Comparison of ENCODE assay signal across 1 cellular context in the genomic region with DNA sequence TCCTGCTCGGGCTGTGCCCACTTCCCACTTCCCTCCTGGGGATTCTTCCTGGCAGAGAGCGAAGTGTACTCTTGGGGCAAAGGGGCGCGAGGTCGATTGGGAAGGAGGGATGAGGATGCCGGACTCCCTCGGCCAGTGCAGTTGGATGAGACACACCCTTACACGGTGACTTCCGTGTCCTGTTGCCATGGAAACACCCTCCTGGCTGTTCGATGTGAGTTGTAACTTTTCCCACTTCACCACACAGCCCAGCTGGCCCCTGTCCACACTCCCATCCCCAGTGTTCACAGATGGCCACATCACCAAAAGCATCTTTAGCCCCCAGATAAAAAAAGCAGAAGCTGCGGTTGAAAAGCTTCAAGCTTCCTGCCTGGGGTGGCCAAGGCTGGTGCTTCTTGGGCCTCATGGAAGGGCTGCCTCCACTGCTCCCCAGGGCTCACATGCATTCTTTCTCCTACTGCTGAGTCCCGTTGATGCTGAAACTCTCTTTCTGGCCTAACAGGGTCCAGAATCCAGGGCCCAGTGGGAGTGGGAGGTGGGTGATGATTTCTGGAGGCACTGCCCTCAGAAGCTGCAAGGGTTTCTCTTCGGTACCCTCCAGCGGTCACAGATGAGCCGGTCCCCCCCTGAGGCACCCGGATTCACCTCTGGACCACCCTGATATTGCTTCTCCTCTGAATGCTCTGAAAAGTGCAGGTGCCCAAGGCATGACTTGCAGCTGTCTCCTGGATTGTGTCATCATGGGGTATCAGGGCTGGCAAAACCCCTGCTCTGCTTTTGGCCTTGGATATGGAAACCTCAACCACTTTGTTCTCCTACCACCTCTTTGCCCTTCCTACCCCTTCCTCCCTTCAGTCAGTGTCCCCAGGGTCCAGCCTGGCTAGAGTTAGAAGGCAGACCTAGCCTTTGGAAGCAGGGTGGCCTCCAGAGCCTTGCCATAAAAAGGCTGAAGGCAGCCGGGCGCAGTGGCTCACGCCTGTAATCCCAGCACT.
A peak's percentile ranks its signal among the peaks of the same experiment; 100 is the strongest.
TF ChIP-seq lines count a peak whose summit lies in the region.

No MANE protein-coding gene starts in this region.

TF ChIP-seq in K562, 482 proteins besides CTCF, POLR2A, EP300 and RAD21 (continued from another document):
- TF ChIP-seq, protein P1, sequence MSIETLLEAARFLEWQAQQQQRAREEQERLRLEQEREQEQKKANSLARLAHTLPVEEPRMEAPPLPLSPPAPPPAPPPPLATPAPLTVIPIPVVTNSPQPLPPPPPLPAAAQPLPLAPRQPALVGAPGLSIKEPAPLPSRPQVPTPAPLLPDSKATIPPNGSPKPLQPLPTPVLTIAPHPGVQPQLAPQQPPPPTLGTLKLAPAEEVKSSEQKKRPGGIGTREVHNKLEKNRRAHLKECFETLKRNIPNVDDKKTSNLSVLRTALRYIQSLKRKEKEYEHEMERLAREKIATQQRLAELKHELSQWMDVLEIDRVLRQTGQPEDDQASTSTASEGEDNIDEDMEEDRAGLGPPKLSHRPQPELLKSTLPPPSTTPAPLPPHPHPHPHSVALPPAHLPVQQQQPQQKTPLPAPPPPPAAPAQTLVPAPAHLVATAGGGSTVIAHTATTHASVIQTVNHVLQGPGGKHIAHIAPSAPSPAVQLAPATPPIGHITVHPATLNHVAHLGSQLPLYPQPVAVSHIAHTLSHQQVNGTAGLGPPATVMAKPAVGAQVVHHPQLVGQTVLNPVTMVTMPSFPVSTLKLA (conservative IDR thresholded peaks at IDR 0.05) = 0 out of 4 replicates have a peak, but pooled peaks of 1 of the 2 experiments have one; percentile 29
- TF ChIP-seq, protein P2, sequence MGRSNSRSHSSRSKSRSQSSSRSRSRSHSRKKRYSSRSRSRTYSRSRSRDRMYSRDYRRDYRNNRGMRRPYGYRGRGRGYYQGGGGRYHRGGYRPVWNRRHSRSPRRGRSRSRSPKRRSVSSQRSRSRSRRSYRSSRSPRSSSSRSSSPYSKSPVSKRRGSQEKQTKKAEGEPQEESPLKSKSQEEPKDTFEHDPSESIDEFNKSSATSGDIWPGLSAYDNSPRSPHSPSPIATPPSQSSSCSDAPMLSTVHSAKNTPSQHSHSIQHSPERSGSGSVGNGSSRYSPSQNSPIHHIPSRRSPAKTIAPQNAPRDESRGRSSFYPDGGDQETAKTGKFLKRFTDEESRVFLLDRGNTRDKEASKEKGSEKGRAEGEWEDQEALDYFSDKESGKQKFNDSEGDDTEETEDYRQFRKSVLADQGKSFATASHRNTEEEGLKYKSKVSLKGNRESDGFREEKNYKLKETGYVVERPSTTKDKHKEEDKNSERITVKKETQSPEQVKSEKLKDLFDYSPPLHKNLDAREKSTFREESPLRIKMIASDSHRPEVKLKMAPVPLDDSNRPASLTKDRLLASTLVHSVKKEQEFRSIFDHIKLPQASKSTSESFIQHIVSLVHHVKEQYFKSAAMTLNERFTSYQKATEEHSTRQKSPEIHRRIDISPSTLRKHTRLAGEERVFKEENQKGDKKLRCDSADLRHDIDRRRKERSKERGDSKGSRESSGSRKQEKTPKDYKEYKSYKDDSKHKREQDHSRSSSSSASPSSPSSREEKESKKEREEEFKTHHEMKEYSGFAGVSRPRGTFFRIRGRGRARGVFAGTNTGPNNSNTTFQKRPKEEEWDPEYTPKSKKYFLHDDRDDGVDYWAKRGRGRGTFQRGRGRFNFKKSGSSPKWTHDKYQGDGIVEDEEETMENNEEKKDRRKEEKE (IDR thresholded peaks at IDR 0.05; ENCODE audit: borderline replicate concordance in 1 of 2, control insufficient read depth in 1 of 2, low read depth in 2 of 2, low read length in 1 of 2) = no peak
- TF ChIP-seq FOXK1 (CRISPR knock-in tag; IDR thresholded peaks at IDR 0.05; ENCODE audit: borderline replicate concordance) (peak; percentile 68; the same call in 1 of the 2 replicates), HDAC2 (IDR thresholded peaks at IDR 0.05) (peak; percentile 66), TAL1 (IDR thresholded peaks at IDR 0.05) (peak; percentile 60), ZNF175 (CRISPR knock-in tag; IDR thresholded peaks at IDR 0.05; ENCODE audit: low read depth) (peak; percentile 48; the same call in 1 of the 2 replicates), MTA2 (IDR thresholded peaks at IDR 0.05; ENCODE audit: low read depth) (peak; percentile 71), ZNF707 (CRISPR knock-in tag; conservative IDR thresholded peaks at IDR 0.05) (no peak), TCF3 (CRISPR knock-in tag; IDR thresholded peaks at IDR 0.05) (peak; percentile 85), HNRNPL (IDR thresholded peaks at IDR 0.05; ENCODE audit: low read depth, low read length) (no peak), NFIX (CRISPR knock-in tag; IDR thresholded peaks at IDR 0.05; ENCODE audit: low read depth) (no peak), SMARCE1 (IDR thresholded peaks at IDR 0.05) (peak; percentile 83; the same call in 1 of the 2 replicates), CSDE1 (IDR thresholded peaks at IDR 0.05) (peak in 1 of 2 experiments; percentile 91; a peak in 2 of 4 replicates), ELF2 (CRISPR knock-in tag; IDR thresholded peaks at IDR 0.05) (peak; percentile 81), MEF2A (IDR thresholded peaks at IDR 0.05; ENCODE audit: control insufficient read depth, low read depth, low read length) (no peak), ZNF224 (CRISPR knock-in tag; IDR thresholded peaks at IDR 0.05) (no peak), ZEB2 (IDR thresholded peaks at IDR 0.05) (no peak), JUN (IDR thresholded peaks at IDR 0.05; ENCODE audit: borderline replicate concordance, low read depth, low read length) (no peak), JUN (CRISPR knock-in tag; IDR thresholded peaks at IDR 0.05; ENCODE audit: borderline replicate concordance) (no peak), KDM1A (IDR thresholded peaks at IDR 0.05) (peak; percentile 37; a peak in 1 of 4 replicates), BRF1 (IDR thresholded peaks at IDR 0.05; ENCODE audit: borderline replicate concordance, extremely low read depth, insufficient read length) (no peak), MXI1 (IDR thresholded peaks at IDR 0.05; ENCODE audit: low read depth, low read length) (peak; percentile 75; the same call in 1 of the 2 replicates), MECOM (CRISPR knock-in tag; IDR thresholded peaks at IDR 0.05) (no peak), GATA2 (CRISPR knock-in tag; IDR thresholded peaks at IDR 0.05) (peak; percentile 60; the same call in 1 of the 2 replicates), SMAD3 (CRISPR knock-in tag; conservative IDR thresholded peaks at IDR 0.05) (no peak), SMAD4 (CRISPR knock-in tag; conservative IDR thresholded peaks at IDR 0.05) (peak; percentile 64; the same call in 1 of the 2 replicates), EP400 (IDR thresholded peaks at IDR 0.05) (peak; percentile 41; the same call in 1 of the 2 replicates), KDM2B (CRISPR knock-in tag; IDR thresholded peaks at IDR 0.05) (no peak), JUND (IDR thresholded peaks at IDR 0.05; ENCODE audit: borderline replicate concordance, low read depth, low read length) (peak; percentile 23; the same call in 1 of the 2 replicates), JUND (tag; IDR thresholded peaks at IDR 0.05; ENCODE audit: borderline replicate concordance, low read depth, low read length) (peak; percentile 35; the same call in 1 of the 3 replicates), DPF2 (IDR thresholded peaks at IDR 0.05) (peak; percentile 42; the same call in 1 of the 2 replicates), TAF9B (IDR thresholded peaks at IDR 0.05; ENCODE audit: partially characterized antibody) (no peak)
- TF ChIP-seq, protein P3, sequence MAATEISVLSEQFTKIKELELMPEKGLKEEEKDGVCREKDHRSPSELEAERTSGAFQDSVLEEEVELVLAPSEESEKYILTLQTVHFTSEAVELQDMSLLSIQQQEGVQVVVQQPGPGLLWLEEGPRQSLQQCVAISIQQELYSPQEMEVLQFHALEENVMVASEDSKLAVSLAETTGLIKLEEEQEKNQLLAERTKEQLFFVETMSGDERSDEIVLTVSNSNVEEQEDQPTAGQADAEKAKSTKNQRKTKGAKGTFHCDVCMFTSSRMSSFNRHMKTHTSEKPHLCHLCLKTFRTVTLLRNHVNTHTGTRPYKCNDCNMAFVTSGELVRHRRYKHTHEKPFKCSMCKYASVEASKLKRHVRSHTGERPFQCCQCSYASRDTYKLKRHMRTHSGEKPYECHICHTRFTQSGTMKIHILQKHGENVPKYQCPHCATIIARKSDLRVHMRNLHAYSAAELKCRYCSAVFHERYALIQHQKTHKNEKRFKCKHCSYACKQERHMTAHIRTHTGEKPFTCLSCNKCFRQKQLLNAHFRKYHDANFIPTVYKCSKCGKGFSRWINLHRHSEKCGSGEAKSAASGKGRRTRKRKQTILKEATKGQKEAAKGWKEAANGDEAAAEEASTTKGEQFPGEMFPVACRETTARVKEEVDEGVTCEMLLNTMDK (IDR thresholded peaks at IDR 0.05; ENCODE audit: borderline replicate concordance, insufficient read depth, low read depth, low read length, poor library complexity, severe bottlenecking) = no peak
- TF ChIP-seq, protein P4, sequence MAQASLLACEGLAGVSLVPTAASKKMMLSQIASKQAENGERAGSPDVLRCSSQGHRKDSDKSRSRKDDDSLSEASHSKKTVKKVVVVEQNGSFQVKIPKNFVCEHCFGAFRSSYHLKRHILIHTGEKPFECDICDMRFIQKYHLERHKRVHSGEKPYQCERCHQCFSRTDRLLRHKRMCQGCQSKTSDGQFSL (CRISPR knock-in tag; IDR thresholded peaks at IDR 0.05) = no peak
- TF ChIP-seq, protein P4 (tag; IDR thresholded peaks at IDR 0.05) = no peak
- TF ChIP-seq, protein P5, sequence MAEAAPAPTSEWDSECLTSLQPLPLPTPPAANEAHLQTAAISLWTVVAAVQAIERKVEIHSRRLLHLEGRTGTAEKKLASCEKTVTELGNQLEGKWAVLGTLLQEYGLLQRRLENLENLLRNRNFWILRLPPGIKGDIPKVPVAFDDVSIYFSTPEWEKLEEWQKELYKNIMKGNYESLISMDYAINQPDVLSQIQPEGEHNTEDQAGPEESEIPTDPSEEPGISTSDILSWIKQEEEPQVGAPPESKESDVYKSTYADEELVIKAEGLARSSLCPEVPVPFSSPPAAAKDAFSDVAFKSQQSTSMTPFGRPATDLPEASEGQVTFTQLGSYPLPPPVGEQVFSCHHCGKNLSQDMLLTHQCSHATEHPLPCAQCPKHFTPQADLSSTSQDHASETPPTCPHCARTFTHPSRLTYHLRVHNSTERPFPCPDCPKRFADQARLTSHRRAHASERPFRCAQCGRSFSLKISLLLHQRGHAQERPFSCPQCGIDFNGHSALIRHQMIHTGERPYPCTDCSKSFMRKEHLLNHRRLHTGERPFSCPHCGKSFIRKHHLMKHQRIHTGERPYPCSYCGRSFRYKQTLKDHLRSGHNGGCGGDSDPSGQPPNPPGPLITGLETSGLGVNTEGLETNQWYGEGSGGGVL (CRISPR knock-in tag; IDR thresholded peaks at IDR 0.05) = no peak
- TF ChIP-seq, protein P6, sequence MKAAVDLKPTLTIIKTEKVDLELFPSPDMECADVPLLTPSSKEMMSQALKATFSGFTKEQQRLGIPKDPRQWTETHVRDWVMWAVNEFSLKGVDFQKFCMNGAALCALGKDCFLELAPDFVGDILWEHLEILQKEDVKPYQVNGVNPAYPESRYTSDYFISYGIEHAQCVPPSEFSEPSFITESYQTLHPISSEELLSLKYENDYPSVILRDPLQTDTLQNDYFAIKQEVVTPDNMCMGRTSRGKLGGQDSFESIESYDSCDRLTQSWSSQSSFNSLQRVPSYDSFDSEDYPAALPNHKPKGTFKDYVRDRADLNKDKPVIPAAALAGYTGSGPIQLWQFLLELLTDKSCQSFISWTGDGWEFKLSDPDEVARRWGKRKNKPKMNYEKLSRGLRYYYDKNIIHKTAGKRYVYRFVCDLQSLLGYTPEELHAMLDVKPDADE (conservative IDR thresholded peaks at IDR 0.05; ENCODE audit: control insufficient read depth, low read depth, low read length) = 0 out of 2 replicates have a peak, but pooled peaks have one; percentile 23
- TF ChIP-seq, protein P7, sequence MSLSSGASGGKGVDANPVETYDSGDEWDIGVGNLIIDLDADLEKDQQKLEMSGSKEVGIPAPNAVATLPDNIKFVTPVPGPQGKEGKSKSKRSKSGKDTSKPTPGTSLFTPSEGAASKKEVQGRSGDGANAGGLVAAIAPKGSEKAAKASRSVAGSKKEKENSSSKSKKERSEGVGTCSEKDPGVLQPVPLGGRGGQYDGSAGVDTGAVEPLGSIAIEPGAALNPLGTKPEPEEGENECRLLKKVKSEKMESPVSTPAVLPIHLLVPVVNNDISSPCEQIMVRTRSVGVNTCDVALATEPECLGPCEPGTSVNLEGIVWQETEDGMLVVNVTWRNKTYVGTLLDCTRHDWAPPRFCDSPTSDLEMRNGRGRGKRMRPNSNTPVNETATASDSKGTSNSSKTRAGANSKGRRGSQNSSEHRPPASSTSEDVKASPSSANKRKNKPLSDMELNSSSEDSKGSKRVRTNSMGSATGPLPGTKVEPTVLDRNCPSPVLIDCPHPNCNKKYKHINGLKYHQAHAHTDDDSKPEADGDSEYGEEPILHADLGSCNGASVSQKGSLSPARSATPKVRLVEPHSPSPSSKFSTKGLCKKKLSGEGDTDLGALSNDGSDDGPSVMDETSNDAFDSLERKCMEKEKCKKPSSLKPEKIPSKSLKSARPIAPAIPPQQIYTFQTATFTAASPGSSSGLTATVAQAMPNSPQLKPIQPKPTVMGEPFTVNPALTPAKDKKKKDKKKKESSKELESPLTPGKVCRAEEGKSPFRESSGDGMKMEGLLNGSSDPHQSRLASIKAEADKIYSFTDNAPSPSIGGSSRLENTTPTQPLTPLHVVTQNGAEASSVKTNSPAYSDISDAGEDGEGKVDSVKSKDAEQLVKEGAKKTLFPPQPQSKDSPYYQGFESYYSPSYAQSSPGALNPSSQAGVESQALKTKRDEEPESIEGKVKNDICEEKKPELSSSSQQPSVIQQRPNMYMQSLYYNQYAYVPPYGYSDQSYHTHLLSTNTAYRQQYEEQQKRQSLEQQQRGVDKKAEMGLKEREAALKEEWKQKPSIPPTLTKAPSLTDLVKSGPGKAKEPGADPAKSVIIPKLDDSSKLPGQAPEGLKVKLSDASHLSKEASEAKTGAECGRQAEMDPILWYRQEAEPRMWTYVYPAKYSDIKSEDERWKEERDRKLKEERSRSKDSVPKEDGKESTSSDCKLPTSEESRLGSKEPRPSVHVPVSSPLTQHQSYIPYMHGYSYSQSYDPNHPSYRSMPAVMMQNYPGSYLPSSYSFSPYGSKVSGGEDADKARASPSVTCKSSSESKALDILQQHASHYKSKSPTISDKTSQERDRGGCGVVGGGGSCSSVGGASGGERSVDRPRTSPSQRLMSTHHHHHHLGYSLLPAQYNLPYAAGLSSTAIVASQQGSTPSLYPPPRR (CRISPR knock-in tag; IDR thresholded peaks at IDR 0.05; ENCODE audit: borderline replicate concordance) = peak; percentile 77; the same call in 1 of the 2 replicates
